In genomic region chr20:38168791-38169589, GRCh38 we compare ENCODE assay signal across 9 cellular contexts. TPM values are rescaled to one million over a fixed set of nuclear protein-coding genes. Genes with fewer than 3 reads are reported as not detected.
DNase-seq lines count a peak whose midpoint lies in the region; ATAC-seq and TF ChIP-seq lines count a peak whose summit lies in the region.
"Had no signal": no experiment of that assay in that cellular context is flagged by ENCODE, and none has a peak within 500 bp of the region (broad histone marks: within the 10 kb centered on the region; RNA-seq: fewer than 3 reads in every experiment).

No MANE protein-coding gene starts in this region.

- H3K27me3 Mint-ChIP-seq in IgD-negative memory B cell, result no peaks in the 10 kb centered on the region

- H3K27ac Mint-ChIP-seq in IgD-negative memory B cell, result peak overlapping the region in 2 of 3 donors; percentile 24 to 65
- H3K27ac Mint-ChIP-seq: activated naive CD4-positive, alpha-beta T cell treated with anti-CD3 and anti-CD28 coated beads, Interleukin-2, amount 10 ng/mL, durations not matched to agents 7 days and 5 days had no signal

- no peaks in the 10 kb centered on the region for H3K9me3 ChIP-seq in left ventricle myocardium inferior (replicated peaks)
- no peaks in the 10 kb centered on the region for H3K9me3 ChIP-seq in smooth muscle cell (replicated peaks; ENCODE audit: low read depth)

- H3K27me3 ChIP-seq in left ventricle myocardium inferior (ENCODE audit: low read depth) (no peaks in the 10 kb centered on the region), smooth muscle cell (ENCODE audit: low read depth) (no peaks in the 10 kb centered on the region)

- peak; percentile 33 for DNase-seq in UCSD-AML1 (lab: John Stamatoyannopoulos, UW; ENCODE audit: unreplicated experiment)
- DNase-seq in left ventricle myocardium inferior, result no peak
- DNase-seq in smooth muscle cell (lab: John Stamatoyannopoulos, UW; ENCODE audit: unreplicated experiment), result no peak
- no peak for DNase-seq in NCI-H1930 (lab: John Stamatoyannopoulos, UW)
- DNase-seq in sciatic nerve (ENCODE audit: low spot score), result no peak
- DNase-seq: activated naive CD4-positive, alpha-beta T cell treated with anti-CD3 and anti-CD28 coated beads, Interleukin-2, amount 10 ng/mL, durations not matched to agents 7 days and 5 days had no signal

- H3K36me3 Mint-ChIP-seq in IgD-negative memory B cell, result peaks cover 4% of the 10 kb centered on the region
- H3K36me3 Mint-ChIP-seq: activated naive CD4-positive, alpha-beta T cell treated with anti-CD3 and anti-CD28 coated beads, Interleukin-2, amount 10 ng/mL, durations not matched to agents 7 days and 5 days had no signal

- no peaks in the 10 kb centered on the region for H3K79me2 ChIP-seq in smooth muscle cell (ENCODE audit: low read depth)

- H3F3A ChIP-seq in smooth muscle cell (ENCODE audit: low read depth), result peaks cover 21% of the 10 kb centered on the region

- H3K4me1 ChIP-seq in left ventricle myocardium inferior (peaks cover 39% of the 10 kb centered on the region), smooth muscle cell (ENCODE audit: low read depth) (no peaks in the 10 kb centered on the region)

- no peak overlapping the region for H3K4me2 ChIP-seq in smooth muscle cell

- ATAC-seq in sciatic nerve (no peak), HG03565 (IDR thresholded peaks at IDR 0.05; ENCODE audit: unreplicated experiment) (no peak), GM19324 (IDR thresholded peaks at IDR 0.05; ENCODE audit: low FRiP score, unreplicated experiment) (no peak)

- peaks cover 13 to 17% (median 16%) of the 10 kb centered on the region in 3 donors for H3K4me1 Mint-ChIP-seq in IgD-negative memory B cell

- H3K36me3 ChIP-seq in left ventricle myocardium inferior (no peaks in the 10 kb centered on the region), smooth muscle cell (ENCODE audit: low read depth) (no peaks in the 10 kb centered on the region)

- TF ChIP-seq CTCF in left ventricle myocardium inferior (IDR thresholded peaks at IDR 0.05; ENCODE audit: borderline replicate concordance) (no peak), smooth muscle cell (IDR thresholded peaks at IDR 0.05; ENCODE audit: borderline replicate concordance, insufficient read depth, poor library complexity, severe bottlenecking) (no peak)

- H3K9ac ChIP-seq in smooth muscle cell (ENCODE audit: low read depth), result peak overlapping the region; percentile 0

- no peaks in the 10 kb centered on the region for H3K9me3 Mint-ChIP-seq in IgD-negative memory B cell
- H3K9me3 Mint-ChIP-seq: activated naive CD4-positive, alpha-beta T cell treated with anti-CD3 and anti-CD28 coated beads, Interleukin-2, amount 10 ng/mL, durations not matched to agents 7 days and 5 days had no signal

- intact Hi-C loops in left ventricle myocardium inferior (cut with micrococcal nuclease), result loop anchor here (5.0 kb wide), 2 partner anchors 97 to 112 kb away; no protein-coding TSS in a partner anchor
- intact Hi-C loops in sciatic nerve (cut with DNase I), result no loop called here

- H3K4me3 ChIP-seq in left ventricle myocardium inferior (no peak overlapping the region), smooth muscle cell (no peak overlapping the region)

- WGBS in smooth muscle cell (ENCODE audit: low lambda C conversion rate), result 77% methylated on average over 8 of the region's 8 CpGs

- no peaks in the 10 kb centered on the region for H4K20me1 ChIP-seq in smooth muscle cell (ENCODE audit: low read depth)

- H3K27ac ChIP-seq in left ventricle myocardium inferior (replicated peaks) (peak overlapping the region; percentile 66), smooth muscle cell (ENCODE audit: low read depth) (peak overlapping the region; percentile 67)

- peak overlapping the region in 3 of 4 donors; percentile 21 to 71 (median 35) for H3K4me3 Mint-ChIP-seq in IgD-negative memory B cell
- H3K4me3 Mint-ChIP-seq: activated naive CD4-positive, alpha-beta T cell treated with anti-CD3 and anti-CD28 coated beads, Interleukin-2, amount 10 ng/mL, durations not matched to agents 7 days and 5 days had no signal

- no peak overlapping the region for H2AFZ ChIP-seq in smooth muscle cell (ENCODE audit: low read depth)

RNA-seq across cellular contexts. Expression of gene TGM2, which starts 3.9 kb away (rescaled TPM):
- polyA plus RNA-seq in IgD-negative memory B cell, result 7.1 TPM
- total RNA-seq in left ventricle myocardium inferior, result 846 TPM
- total RNA-seq in smooth muscle cell, result 53.6 and 72.0 TPM in 2 replicates
- 41.7 and 85.6 TPM in 2 replicates for polyA plus RNA-seq in smooth muscle cell
- total RNA-seq in sciatic nerve, result 70.3 TPM

Comparison
In these comparisons a context has a peak if more than half of its experiments do, and no peak if none do; other contexts are left out.
1. RNA of gene TGM2, which starts 3.9 kb away (total RNA-seq): 846 TPM in left ventricle myocardium inferior (single experiment); 53.6 to 72.0 TPM in smooth muscle cell and 70.3 TPM in sciatic nerve (single experiment); every median in the first group is over 10 times any median in the second.